ENCODE assay signal across 8 cellular contexts in the genomic region with DNA sequence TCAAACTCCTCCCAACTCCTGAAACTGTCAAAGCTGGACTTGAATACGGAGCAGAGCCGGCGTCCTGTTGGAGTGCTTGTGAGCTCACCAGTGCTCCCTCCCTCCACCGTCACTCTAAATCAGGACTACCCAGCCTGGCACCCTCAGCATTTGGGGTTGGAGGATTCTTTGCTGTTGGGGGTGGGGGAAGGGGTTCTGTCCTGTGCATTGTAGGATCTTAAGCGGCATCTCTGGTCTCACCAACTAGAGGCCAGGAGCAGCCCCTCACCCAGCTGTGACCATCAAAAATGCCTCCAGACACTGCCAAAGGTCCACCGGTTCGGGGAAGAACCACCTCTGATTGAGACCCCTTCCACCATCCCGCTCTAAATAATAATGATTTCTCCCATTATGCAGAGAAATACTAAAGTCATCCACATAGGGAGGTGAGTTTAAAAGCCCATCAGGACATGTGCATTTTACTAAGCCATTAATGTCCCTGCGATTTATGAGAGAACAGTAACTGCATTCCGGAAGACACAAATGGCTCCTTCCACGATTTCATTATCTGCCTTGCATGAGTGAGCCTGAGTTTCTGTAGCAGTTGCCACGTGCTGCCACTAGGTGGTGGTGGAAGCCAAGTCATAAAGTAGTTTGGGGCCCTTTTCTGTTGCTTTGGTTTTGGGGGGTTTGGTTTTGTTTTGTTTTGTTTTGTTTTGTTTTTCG. TPM values are rescaled to one million over a fixed set of nuclear protein-coding genes. Genes with fewer than 3 reads are reported as not detected.
A peak's percentile ranks its signal among the peaks of the same experiment; 100 is the strongest.
DNase-seq lines count a peak whose midpoint lies in the region; ATAC-seq and TF ChIP-seq lines count a peak whose summit lies in the region.

No MANE protein-coding gene starts in this region.

- H3K4me3 ChIP-seq in choroid plexus epithelial cell (ENCODE audit: low read depth, low read length), result peak overlapping the region; percentile 8
- no peak overlapping the region for H3K4me3 ChIP-seq in lower leg skin (ENCODE audit: low read depth, poor library complexity, severe bottlenecking)

- TF ChIP-seq POLR2A in lower leg skin (IDR thresholded peaks at IDR 0.05), result no peak

- POLR2A ChIA-PET in activated CD4-positive, alpha-beta T cell treated with anti-CD3 and anti-CD28 coated beads for 36 hours (lab: Charles Lee), result no interaction called here

- no peak overlapping the region for H3K27ac Mint-ChIP-seq in activated CD4-positive, alpha-beta T cell treated with anti-CD3 and anti-CD28 coated beads for 36 hours

- 2 to 3% methylated on average over 12 to 13 of the region's 13 CpGs for WGBS in lower leg skin, 2 donors

- peaks cover 8% of the 10 kb centered on the region for H3K4me1 Mint-ChIP-seq in activated CD4-positive, alpha-beta T cell treated with anti-CD3 and anti-CD28 coated beads for 36 hours

- CTCF ChIA-PET in activated CD4-positive, alpha-beta T cell treated with anti-CD3 and anti-CD28 coated beads for 36 hours (lab: Charles Lee), result no interaction called here

- H3K27me3 Mint-ChIP-seq in activated CD4-positive, alpha-beta T cell treated with anti-CD3 and anti-CD28 coated beads for 36 hours, result peaks cover 5% of the 10 kb centered on the region

- DNase-seq in NCI-H187 (lab: John Stamatoyannopoulos, UW), result peak; percentile 14 to 24
- no peak for DNase-seq in NCI-H187 treated with DMSO at 0.1 percent for 48 hours (lab: John Stamatoyannopoulos, UW)
- peak; percentile 38 to 64 for DNase-seq in NCI-H1930 (lab: John Stamatoyannopoulos, UW)
- DNase-seq in activated CD4-positive, alpha-beta T cell treated with anti-CD3 and anti-CD28 coated beads for 36 hours, result peak; percentile 74
- peak; percentile 73 for DNase-seq in choroid plexus epithelial cell (ENCODE audit: low read depth)
- peak; percentile 49 to 84 for DNase-seq in lower leg skin (ENCODE audit: low spot score in 2 of 2)
- peak; percentile 11 to 40 (median 39) for DNase-seq in stimulated activated CD4-positive, alpha-beta T cell treated with anti-CD3 and anti-CD28 coated beads, TNF-alpha, amount 100 ng/mL, for 24 hours (ENCODE audit: low read depth in 3 of 3)

- H3K4me3 Mint-ChIP-seq in activated CD4-positive, alpha-beta T cell treated with anti-CD3 and anti-CD28 coated beads for 36 hours, result peak overlapping the region; percentile 26

- ATAC-seq in activated CD4-positive, alpha-beta T cell treated with anti-CD3 and anti-CD28 coated beads for 36 hours, result peak; percentile 83
- no peak for ATAC-seq in HG03439 (IDR thresholded peaks at IDR 0.05; ENCODE audit: unreplicated experiment)

- intact Hi-C loops in activated CD4-positive, alpha-beta T cell treated with anti-CD3 and anti-CD28 coated beads for 36 hours (cut with DNase I, micrococcal nuclease), result loop anchor here (2.0 to 10.0 kb wide), 5 partner anchors 249 to 1051 kb away; partner anchors contain the start of genes ZNF304 (in 1 of the 2), ZNF329 (in 1 of the 2) and ZNF671 (in 1 of the 2)
- intact Hi-C loops in lower leg skin (cut with DNase I; ENCODE audit: low total_unique reads), result no loop called here

- H3K9me3 Mint-ChIP-seq in activated CD4-positive, alpha-beta T cell treated with anti-CD3 and anti-CD28 coated beads for 36 hours (ENCODE audit: low read depth), result peaks cover 8% of the 10 kb centered on the region

- peaks cover 3% of the 10 kb centered on the region for H3K36me3 Mint-ChIP-seq in activated CD4-positive, alpha-beta T cell treated with anti-CD3 and anti-CD28 coated beads for 36 hours (ENCODE audit: low read depth)

- TF ChIP-seq CTCF in choroid plexus epithelial cell (conservative IDR thresholded peaks at IDR 0.05; ENCODE audit: low read depth, low read length) (peak; percentile 87), lower leg skin (IDR thresholded peaks at IDR 0.05) (peak in 1 of 3 donors; percentile 77)

RNA-seq across cellular contexts. Expression of gene USP29, which starts 16.1 kb away (rescaled TPM):
- total RNA-seq in activated CD4-positive, alpha-beta T cell treated with anti-CD3 and anti-CD28 coated beads for 36 hours, result not detected
- not detected for total RNA-seq in lower leg skin

RNA-seq across cellular contexts. Expression of gene ZIM3, which starts 41.3 kb away (rescaled TPM):
- not detected for total RNA-seq in activated CD4-positive, alpha-beta T cell treated with anti-CD3 and anti-CD28 coated beads for 36 hours
- total RNA-seq in lower leg skin, result not detected
